Comparison of ENCODE assay signal across 19 cellular contexts in the genomic region with DNA sequence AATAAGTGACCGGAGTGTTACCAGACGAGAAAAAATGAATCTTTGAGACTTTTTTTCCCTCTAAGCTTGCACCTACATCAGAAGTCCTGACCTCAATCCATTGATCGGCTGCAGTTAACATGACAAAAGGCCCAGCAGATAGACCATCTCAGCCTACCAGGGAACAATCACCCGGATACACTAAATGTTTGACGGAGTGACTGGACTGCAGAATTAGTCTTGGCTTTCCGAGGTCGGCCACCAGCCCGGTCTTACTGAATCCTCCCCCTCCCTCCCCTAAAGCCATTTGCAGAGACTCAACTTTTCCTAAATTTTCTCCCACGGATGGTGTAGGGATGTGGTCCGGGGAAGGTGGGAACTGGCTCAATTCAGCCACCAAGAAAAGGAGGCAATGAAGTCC.
"Had no signal": no experiment of that assay in that cellular context is flagged by ENCODE, and none has a peak within 500 bp of the region (broad histone marks: within the 10 kb centered on the region; RNA-seq: fewer than 3 reads in every experiment).

No MANE protein-coding gene starts in this region.

- ATAC-seq: activated CD4-positive, CD25-positive, alpha-beta regulatory T cell treated with anti-CD3 and anti-CD28 coated beads, Interleukin-2, amount 50 U/mL, for 24 hours; activated CD8-positive, alpha-beta T cell treated with anti-CD3 and anti-CD28 coated beads, Interleukin-2, amount 10 ng/mL, durations not matched to agents 7 days and 5 days had no signal

- H3K4me3 ChIP-seq: cardiac muscle cell, lung, tibial artery had no signal

- H3K36me3 ChIP-seq: cardiac muscle cell, tibial artery had no signal

- DNase-seq: activated CD4-positive, alpha-beta T cell treated with anti-CD3 and anti-CD28 coated beads, Interleukin-2, amount 10 ng/mL, durations not matched to agents 7 days and 5 days; activated CD8-positive, alpha-beta T cell treated with anti-CD3 and anti-CD28 coated beads, Interleukin-2, amount 10 ng/mL, durations not matched to agents 7 days and 5 days; activated naive CD4-positive, alpha-beta T cell treated with Interleukin-2 at 50 U/mL for 16 hours; activated naive CD8-positive, alpha-beta T cell treated with anti-CD3 and anti-CD28 coated beads, Interleukin-2, amount 10 ng/mL, durations not matched to agents 7 days and 5 days; activated T-cell treated with anti-CD3 and anti-CD28 coated beads, Interleukin-2, amount 50 U/mL, for 24 hours; effector memory CD4-positive, alpha-beta T cell; midbrain; occipital lobe; posterior cingulate gyrus; stimulated activated CD4-positive, alpha-beta T cell treated with anti-CD3 and anti-CD28 coated beads, Interleukin-12 subunit alpha, Interleukin-12 subunit beta, amount 100 ng/mL, for 4 hours; stimulated activated CD4-positive, alpha-beta T cell treated with anti-CD3 and anti-CD28 coated beads, Interleukin-1b, Interleukin-23, amount 100 ng/mL, for 48 hours; stimulated activated CD8-positive, alpha-beta memory T cell treated with anti-CD3 and anti-CD28 coated beads, Interleukin-4, amount 100 ng/mL, for 48 hours; stimulated activated naive CD4-positive, alpha-beta T cell; T-helper 1 cell; T-helper 9 cell; tibial artery had no signal

- H3K4me1 ChIP-seq: tibial artery had no signal

- H3K27ac ChIP-seq: cardiac muscle cell, tibial artery had no signal

- H3K9me3 ChIP-seq: tibial artery had no signal
